Comparison of ENCODE assay signal across 26 cellular contexts in genomic region chr1:198449281-198449680, GRCh38.
DNase-seq lines count a peak whose midpoint lies in the region; ATAC-seq and TF ChIP-seq lines count a peak whose summit lies in the region.
"Had no signal": no experiment of that assay in that cellular context is flagged by ENCODE, and none has a peak within 500 bp of the region (broad histone marks: within the 10 kb centered on the region; RNA-seq: fewer than 3 reads in every experiment).

No MANE protein-coding gene starts in this region.

- no peaks in the 10 kb centered on the region for H3K9me3 ChIP-seq in upper lobe of left lung
- H3K9me3 ChIP-seq: heart left ventricle, suprapubic skin had no signal

- H3K4me1 Mint-ChIP-seq in HFFc6 (ENCODE audit: low read depth), result peaks cover 51% of the 10 kb centered on the region
- H3K4me1 Mint-ChIP-seq: stimulated activated memory B cell treated with anti-CD40 and anti-IgM and Interleukin-4, amounts not matched to agents 10 μg/mL and 1 μg/mL and 100 μg/mL, for 72 hours had no signal

- peaks cover 15% of the 10 kb centered on the region; the same call in 1 of the 2 replicates for H3K36me3 Mint-ChIP-seq in HFFc6 (ENCODE audit: low read depth)
- H3K36me3 Mint-ChIP-seq in activated naive CD4-positive, alpha-beta T cell treated with anti-CD3 and anti-CD28 coated beads, Interleukin-2, amount 50 U/mL, for 72 hours, result no peaks in the 10 kb centered on the region
- H3K36me3 Mint-ChIP-seq: activated naive CD4-positive, alpha-beta T cell treated with anti-CD3 and anti-CD28 coated beads, Interleukin-2, amount 10 ng/mL, durations not matched to agents 7 days and 5 days; CD4-positive, CD25-positive, alpha-beta regulatory T cell; natural killer cell; stimulated activated memory B cell treated with anti-CD40 and anti-IgM and Interleukin-4, amounts not matched to agents 10 μg/mL and 1 μg/mL and 100 μg/mL, for 72 hours had no signal

- ATAC-seq in foreskin keratinocyte (peak; percentile 87), upper lobe of left lung (ENCODE audit: low FRiP score in 2 of 2) (peak; percentile 50 to 80)
- ATAC-seq in activated naive CD4-positive, alpha-beta T cell treated with anti-CD3 and anti-CD28 coated beads, Interleukin-2, amount 50 U/mL, for 72 hours, result no peak
- ATAC-seq: activated CD8-positive, alpha-beta memory T cell treated with anti-CD3 and anti-CD28 coated beads, Interleukin-2, amount 10 ng/mL, durations not matched to agents 7 days and 5 days; heart left ventricle; K562; left cardiac atrium; natural killer cell; stimulated activated memory B cell treated with anti-CD40 and anti-IgM and Interleukin-4, amounts not matched to agents 10 μg/mL and 1 μg/mL and 100 μg/mL, for 72 hours had no signal

- H3K4me3 ChIP-seq in upper lobe of left lung, result no peak overlapping the region
- H3K4me3 ChIP-seq: heart left ventricle, K562, suprapubic skin had no signal

- TF ChIP-seq CTCF in HFFc6 (IDR thresholded peaks at IDR 0.05), result no peak
- no peak for TF ChIP-seq CTCF in RWPE1 (conservative IDR thresholded peaks at IDR 0.05; ENCODE audit: low read depth)
- TF ChIP-seq CTCF in foreskin keratinocyte (conservative IDR thresholded peaks at IDR 0.05), result no peak
- no peak for TF ChIP-seq CTCF in upper lobe of left lung (IDR thresholded peaks at IDR 0.05)

- no peak for DNase-seq in HFFc6
- DNase-seq in RWPE1 (ENCODE audit: low spot score), result peak; percentile 94
- DNase-seq in foreskin keratinocyte, result peak; percentile 77 to 88
- DNase-seq in upper lobe of left lung, result no peak
- DNase-seq in NCI-H524 (lab: John Stamatoyannopoulos, UW), result no peak
- DNase-seq in SW 1271 (lab: John Stamatoyannopoulos, UW), result no peak
- DNase-seq in activated naive CD4-positive, alpha-beta T cell treated with anti-CD3 and anti-CD28 coated beads, Interleukin-2, amount 50 U/mL, for 72 hours (ENCODE audit: low spot score in 2 of 2), result no peak
- DNase-seq: activated CD4-positive, alpha-beta T cell treated with anti-CD3 and anti-CD28 coated beads, Interleukin-2, amount 10 ng/mL, durations not matched to agents 7 days and 5 days; activated CD8-positive, alpha-beta memory T cell treated with anti-CD3 and anti-CD28 coated beads, Interleukin-2, amount 10 ng/mL, durations not matched to agents 7 days and 5 days; activated naive CD4-positive, alpha-beta T cell treated with anti-CD3 and anti-CD28 coated beads, Interleukin-2, amount 10 ng/mL, durations not matched to agents 7 days and 5 days; anterior cingulate cortex; caudate nucleus; heart left ventricle; left cardiac atrium; midbrain; natural killer cell; NCI-H1694 treated with DMSO at 0.1 percent for 48 hours; Right ventricle myocardium superior; stimulated activated CD4-positive, alpha-beta T cell treated with anti-CD3 and anti-CD28 coated beads, Interleukin-2, amount 100 ng/mL, for 24 hours; T1000 had no signal

- peak overlapping the region; percentile 10; the same call in 1 of the 2 replicates for H3K27ac Mint-ChIP-seq in HFFc6
- H3K27ac Mint-ChIP-seq in activated naive CD4-positive, alpha-beta T cell treated with anti-CD3 and anti-CD28 coated beads, Interleukin-2, amount 50 U/mL, for 72 hours, result no peak overlapping the region
- H3K27ac Mint-ChIP-seq: activated CD4-positive, alpha-beta T cell treated with anti-CD3 and anti-CD28 coated beads, Interleukin-2, amount 10 ng/mL, durations not matched to agents 7 days and 5 days; activated CD8-positive, alpha-beta memory T cell treated with anti-CD3 and anti-CD28 coated beads, Interleukin-2, amount 10 ng/mL, durations not matched to agents 7 days and 5 days; activated naive CD4-positive, alpha-beta T cell treated with anti-CD3 and anti-CD28 coated beads, Interleukin-2, amount 10 ng/mL, durations not matched to agents 7 days and 5 days; activated T-helper 1 cell treated with anti-CD3 and anti-CD28 coated beads, Interleukin-12 subunit alpha, Interleukin-12 subunit beta, Interleukin-2, Interleukin-4 antibody, amounts not matched to agents 30 ng/mL and 10 ng/mL and 1 ng/mL, durations not matched to agents 14 hours and 24 hours and 36 hours; CD4-positive, CD25-positive, alpha-beta regulatory T cell; dendritic cell treated with granulocyte-macrophage colony-stimulating factor and Interleukin-4, amounts not matched to agents 40 ng/mL and 50 ng/mL, for 4 days; natural killer cell; stimulated activated memory B cell treated with anti-CD40 and anti-IgM and Interleukin-4, amounts not matched to agents 10 μg/mL and 1 μg/mL and 100 μg/mL, for 72 hours had no signal

- H3K27me3 ChIP-seq in foreskin keratinocyte (no peaks in the 10 kb centered on the region), upper lobe of left lung (no peaks in the 10 kb centered on the region)
- H3K27me3 ChIP-seq: heart left ventricle, suprapubic skin had no signal

- CTCF ChIA-PET in RWPE1 (lab: Yijun Ruan, JAX), result interaction anchor here (1.1 to 2.2 kb wide), 2 partner anchors 16 to 43 kb away, joined by 3 to 6 read pairs; no protein-coding TSS in a partner anchor

- no peaks in the 10 kb centered on the region for H3K36me3 ChIP-seq in upper lobe of left lung
- H3K36me3 ChIP-seq: heart left ventricle, suprapubic skin had no signal

- peak overlapping the region; percentile 52 for H3K4me3 Mint-ChIP-seq in HFFc6
- H3K4me3 Mint-ChIP-seq: activated CD4-positive, alpha-beta T cell treated with anti-CD3 and anti-CD28 coated beads, Interleukin-2, amount 10 ng/mL, durations not matched to agents 7 days and 5 days; activated CD8-positive, alpha-beta memory T cell treated with anti-CD3 and anti-CD28 coated beads, Interleukin-2, amount 10 ng/mL, durations not matched to agents 7 days and 5 days; activated naive CD4-positive, alpha-beta T cell treated with anti-CD3 and anti-CD28 coated beads, Interleukin-2, amount 10 ng/mL, durations not matched to agents 7 days and 5 days; activated T-helper 1 cell treated with anti-CD3 and anti-CD28 coated beads, Interleukin-12 subunit alpha, Interleukin-12 subunit beta, Interleukin-2, Interleukin-4 antibody, amounts not matched to agents 30 ng/mL and 10 ng/mL and 1 ng/mL, durations not matched to agents 14 hours and 24 hours and 36 hours; CD4-positive, CD25-positive, alpha-beta regulatory T cell; dendritic cell treated with granulocyte-macrophage colony-stimulating factor and Interleukin-4, amounts not matched to agents 40 ng/mL and 50 ng/mL, for 4 days; natural killer cell; stimulated activated memory B cell treated with anti-CD40 and anti-IgM and Interleukin-4, amounts not matched to agents 10 μg/mL and 1 μg/mL and 100 μg/mL, for 72 hours had no signal

- H3K9me3 Mint-ChIP-seq in HFFc6, result no peaks in the 10 kb centered on the region
- H3K9me3 Mint-ChIP-seq in activated naive CD4-positive, alpha-beta T cell treated with anti-CD3 and anti-CD28 coated beads, Interleukin-2, amount 50 U/mL, for 72 hours, result no peaks in the 10 kb centered on the region
- H3K9me3 Mint-ChIP-seq: activated CD4-positive, alpha-beta T cell treated with anti-CD3 and anti-CD28 coated beads, Interleukin-2, amount 10 ng/mL, durations not matched to agents 7 days and 5 days; activated naive CD4-positive, alpha-beta T cell treated with anti-CD3 and anti-CD28 coated beads, Interleukin-2, amount 10 ng/mL, durations not matched to agents 7 days and 5 days; activated T-helper 1 cell treated with anti-CD3 and anti-CD28 coated beads, Interleukin-12 subunit alpha, Interleukin-12 subunit beta, Interleukin-2, Interleukin-4 antibody, amounts not matched to agents 30 ng/mL and 10 ng/mL and 1 ng/mL, durations not matched to agents 14 hours and 24 hours and 36 hours; CD4-positive, CD25-positive, alpha-beta regulatory T cell; dendritic cell treated with granulocyte-macrophage colony-stimulating factor and Interleukin-4, amounts not matched to agents 40 ng/mL and 50 ng/mL, for 4 days; natural killer cell; stimulated activated memory B cell treated with anti-CD40 and anti-IgM and Interleukin-4, amounts not matched to agents 10 μg/mL and 1 μg/mL and 100 μg/mL, for 72 hours had no signal

- no peak for TF ChIP-seq EP300 in upper lobe of left lung (IDR thresholded peaks at IDR 0.05)

- TF ChIP-seq POLR2A in upper lobe of left lung (IDR thresholded peaks at IDR 0.05), result no peak

- POLR2A ChIA-PET in RWPE1 (lab: Yijun Ruan, JAX; ENCODE audit: low non-redundant PET), result no interaction called here

- no peaks in the 10 kb centered on the region for H3K27me3 Mint-ChIP-seq in HFFc6 (ENCODE audit: insufficient read depth)
- H3K27me3 Mint-ChIP-seq: activated CD8-positive, alpha-beta memory T cell treated with anti-CD3 and anti-CD28 coated beads, Interleukin-2, amount 10 ng/mL, durations not matched to agents 7 days and 5 days; activated naive CD4-positive, alpha-beta T cell treated with anti-CD3 and anti-CD28 coated beads, Interleukin-2, amount 10 ng/mL, durations not matched to agents 7 days and 5 days; CD4-positive, CD25-positive, alpha-beta regulatory T cell; dendritic cell treated with granulocyte-macrophage colony-stimulating factor and Interleukin-4, amounts not matched to agents 40 ng/mL and 50 ng/mL, for 4 days; stimulated activated memory B cell treated with anti-CD40 and anti-IgM and Interleukin-4, amounts not matched to agents 10 μg/mL and 1 μg/mL and 100 μg/mL, for 72 hours had no signal

- H3K27ac ChIP-seq in RWPE1 (no peak overlapping the region), foreskin keratinocyte (peak overlapping the region; percentile 89), upper lobe of left lung (peak overlapping the region in 3 of 4 donors; percentile 33 to 45 (median 42))
- H3K27ac ChIP-seq: heart left ventricle, suprapubic skin had no signal

- H3K4me1 ChIP-seq in foreskin keratinocyte (peaks cover 33% of the 10 kb centered on the region), upper lobe of left lung (peaks cover 0 to 5% (median 4%) of the 10 kb centered on the region in 4 donors)
- H3K4me1 ChIP-seq: suprapubic skin had no signal

Comparison
In these comparisons a context has a peak if more than half of its experiments do, and no peak if none do; other contexts are left out.
1. DNase-seq: peak in RWPE1 (single experiment) and foreskin keratinocyte (2 of 2); none in HFFc6 (single experiment), upper lobe of left lung (0 of 2), NCI-H524 (0 of 2), SW 1271 (0 of 2) and activated naive CD4-positive, alpha-beta T cell treated with anti-CD3 and anti-CD28 coated beads, Interleukin-2, amount 50 U/mL, for 72 hours (0 of 2).
2. ATAC-seq: peak in foreskin keratinocyte (single experiment) and upper lobe of left lung (2 of 2); none in activated naive CD4-positive, alpha-beta T cell treated with anti-CD3 and anti-CD28 coated beads, Interleukin-2, amount 50 U/mL, for 72 hours (0 of 2).